Comparison of ENCODE assay signal across 34 cellular contexts in genomic region chr12:121943926-121944325, GRCh38.
"Had no signal": no experiment of that assay in that cellular context is flagged by ENCODE, and none has a peak within 500 bp of the region (broad histone marks: within the 10 kb centered on the region; RNA-seq: fewer than 3 reads in every experiment).

No MANE protein-coding gene starts in this region.

- H3K27me3 ChIP-seq: brain microvascular endothelial cell, MG63, Peyer's patch, SJCRH30 had no signal

- H3K27ac Mint-ChIP-seq: activated CD4-positive, alpha-beta T cell treated with anti-CD3 and anti-CD28 coated beads, Interleukin-2, amount 10 ng/mL, durations not matched to agents 24 days and 14 days; activated CD8-positive, alpha-beta T cell treated with anti-CD3 and anti-CD28 coated beads for 36 hours; activated naive CD8-positive, alpha-beta T cell treated with anti-CD3 and anti-CD28 coated beads for 36 hours; activated T-cell treated with anti-CD3 and anti-CD28 coated beads, Interleukin-2, amount 50 U/mL, for 72 hours; activated T-helper 17 cell treated with anti-CD3 and anti-CD28 coated beads, Interleukin-2, amount 50 U/mL, for 72 hours had no signal

- H3K4me1 Mint-ChIP-seq: activated CD4-positive, alpha-beta T cell treated with anti-CD3 and anti-CD28 coated beads, Interleukin-2, amount 10 ng/mL, durations not matched to agents 24 days and 14 days; activated T-helper 17 cell treated with anti-CD3 and anti-CD28 coated beads, Interleukin-2, amount 50 U/mL, for 72 hours had no signal

- H3K4me3 Mint-ChIP-seq: activated CD4-positive, alpha-beta T cell treated with anti-CD3 and anti-CD28 coated beads, Interleukin-2, amount 10 ng/mL, durations not matched to agents 24 days and 14 days; activated CD8-positive, alpha-beta T cell treated with anti-CD3 and anti-CD28 coated beads for 36 hours; activated naive CD8-positive, alpha-beta T cell treated with anti-CD3 and anti-CD28 coated beads for 36 hours; activated T-cell treated with anti-CD3 and anti-CD28 coated beads, Interleukin-2, amount 50 U/mL, for 72 hours; activated T-helper 17 cell treated with anti-CD3 and anti-CD28 coated beads, Interleukin-2, amount 50 U/mL, for 72 hours had no signal

- H3K36me3 ChIP-seq: Peyer's patch, SJCRH30, WERI-Rb-1 had no signal

- H3K27me3 Mint-ChIP-seq: activated CD8-positive, alpha-beta T cell treated with anti-CD3 and anti-CD28 coated beads for 36 hours; activated naive CD8-positive, alpha-beta T cell treated with anti-CD3 and anti-CD28 coated beads for 36 hours; activated T-helper 17 cell treated with anti-CD3 and anti-CD28 coated beads, Interleukin-2, amount 50 U/mL, for 72 hours had no signal

- H3K27ac ChIP-seq: brain microvascular endothelial cell, Peyer's patch, SJCRH30, SK-N-MC, WERI-Rb-1 had no signal

- H3K9me3 Mint-ChIP-seq: activated CD4-positive, alpha-beta T cell treated with anti-CD3 and anti-CD28 coated beads, Interleukin-2, amount 10 ng/mL, durations not matched to agents 24 days and 14 days; activated CD8-positive, alpha-beta T cell treated with anti-CD3 and anti-CD28 coated beads for 36 hours; activated naive CD8-positive, alpha-beta T cell treated with anti-CD3 and anti-CD28 coated beads for 36 hours; activated T-cell treated with anti-CD3 and anti-CD28 coated beads, Interleukin-2, amount 50 U/mL, for 72 hours; activated T-helper 17 cell treated with anti-CD3 and anti-CD28 coated beads, Interleukin-2, amount 50 U/mL, for 72 hours had no signal

- DNase-seq: activated CD4-positive, alpha-beta T cell treated with anti-CD3 and anti-CD28 coated beads for 1 hour; activated CD4-positive, alpha-beta T cell treated with anti-CD3 and anti-CD28 coated beads, Interleukin-2, amount 10 ng/mL, durations not matched to agents 24 days and 14 days; activated CD4-positive, alpha-beta T cell treated with anti-CD3 and anti-CD28 coated beads, Interleukin-2, amount 50 U/mL, for 4 hours; activated CD4-positive, CD25-positive, alpha-beta regulatory T cell; activated CD8-positive, alpha-beta T cell treated with anti-CD3 and anti-CD28 coated beads for 36 hours; activated effector memory CD4-positive, alpha-beta T cell treated with anti-CD3 and anti-CD28 coated beads, Interleukin-2, amount 50 U/mL, for 16 hours; activated naive CD4-positive, alpha-beta T cell; activated naive CD4-positive, alpha-beta T cell treated with anti-CD3 and anti-CD28 coated beads, Interleukin-2, amount 50 U/mL, for 16 hours; activated naive CD8-positive, alpha-beta T cell treated with anti-CD3 and anti-CD28 coated beads for 36 hours; activated T-cell treated with anti-CD3 and anti-CD28 coated beads, Interleukin-2, amount 50 U/mL, for 1 hour; activated T-cell treated with anti-CD3 and anti-CD28 coated beads, Interleukin-2, amount 50 U/mL, for 72 hours; amniotic stem cell; aorta; brain microvascular endothelial cell; IMR-90; MG63; NCI-H1048; NCI-H1105 treated with DMSO at 0.1 percent for 48 hours; NCI-H1436; NCI-H1694; NCI-H1930; NCI-H510A; NCI-H526; NCI-H748 treated with DMSO at 0.1 percent for 48 hours; NK-92 treated with Interleukin-12 subunit alpha and Interleukin-12 subunit beta, amount 100 ng/mL, for 24 hours; PC-3; Peyer's patch; Right ventricle myocardium superior; SJCRH30; T1000; WERI-Rb-1 had no signal

- ATAC-seq: activated CD8-positive, alpha-beta T cell treated with anti-CD3 and anti-CD28 coated beads for 36 hours; activated T-cell treated with anti-CD3 and anti-CD28 coated beads, Interleukin-2, amount 50 U/mL, for 72 hours; activated T-helper 17 cell treated with anti-CD3 and anti-CD28 coated beads, Interleukin-2, amount 50 U/mL, for 72 hours; K562; PC-3 had no signal

- H3K4me1 ChIP-seq: Peyer's patch, SJCRH30 had no signal

- FAIRE-seq: K562 had no signal

- H3K4me3 ChIP-seq: K562, MG63, Peyer's patch, SJCRH30, SK-N-MC had no signal

- H3K9me3 ChIP-seq: Peyer's patch, SJCRH30 had no signal
